Comparison of ENCODE assay signal across 8 cellular contexts in the genomic region with DNA sequence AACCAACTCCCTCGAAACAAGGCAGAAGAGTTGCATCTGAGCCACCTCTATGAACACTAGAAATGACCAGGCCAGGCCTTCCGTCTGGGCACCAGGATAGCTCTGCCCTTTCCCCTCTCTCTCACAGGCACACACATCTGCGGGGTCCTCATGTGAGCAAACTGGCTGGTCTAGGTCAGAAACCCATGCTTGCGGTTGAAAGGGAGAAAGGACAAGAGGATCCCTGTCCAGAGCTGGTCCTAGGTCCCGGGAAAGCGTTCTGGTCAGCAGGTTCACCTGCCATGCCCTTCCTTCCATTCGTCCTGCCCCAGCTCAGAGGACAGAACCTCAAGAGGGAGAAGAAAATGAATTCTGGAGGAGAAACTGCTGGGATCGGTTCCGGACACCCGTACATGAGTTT. TPM values are rescaled to one million over a fixed set of nuclear protein-coding genes. Genes with fewer than 3 reads are reported as not detected.
DNase-seq lines count a peak whose midpoint lies in the region; ATAC-seq and TF ChIP-seq lines count a peak whose summit lies in the region.

No MANE protein-coding gene starts in this region.

- no peaks in the 10 kb centered on the region for H3K9me3 ChIP-seq in colonic mucosa

- H3K9me3 Mint-ChIP-seq in stimulated activated naive CD8-positive, alpha-beta T cell treated with anti-CD3 and anti-CD28 coated beads, Interleukin-15, Interleukin-2, amounts not matched to agents 100 ng/mL and 50 ng/mL, for 24 hours = no peaks in the 10 kb centered on the region
- H3K9me3 Mint-ChIP-seq in naive B cell = no peaks in the 10 kb centered on the region

- peak overlapping the region; percentile 95 for H3K4me3 ChIP-seq in colonic mucosa

- no peak for DNase-seq in stimulated activated naive CD8-positive, alpha-beta T cell treated with anti-CD3 and anti-CD28 coated beads, Interleukin-15, Interleukin-2, amounts not matched to agents 100 U/mL and 50 U/mL, for 24 hours
- DNase-seq in colonic mucosa (no peak), naive B cell (no peak), GDM1 (lab: John Stamatoyannopoulos, UW) (no peak)

- H3K27ac Mint-ChIP-seq in stimulated activated naive CD8-positive, alpha-beta T cell treated with anti-CD3 and anti-CD28 coated beads, Interleukin-15, Interleukin-2, amounts not matched to agents 100 ng/mL and 50 ng/mL, for 24 hours = peak overlapping the region; percentile 71
- H3K27ac Mint-ChIP-seq in naive B cell = peak overlapping the region in 3 of 6 donors; percentile 86 to 98 (median 94)

- H3K27me3 ChIP-seq in colonic mucosa = no peaks in the 10 kb centered on the region

- H3K36me3 Mint-ChIP-seq in stimulated activated naive CD8-positive, alpha-beta T cell treated with anti-CD3 and anti-CD28 coated beads, Interleukin-15, Interleukin-2, amounts not matched to agents 100 ng/mL and 50 ng/mL, for 24 hours (ENCODE audit: low read depth) = no peaks in the 10 kb centered on the region
- no peaks in the 10 kb centered on the region for H3K36me3 Mint-ChIP-seq in naive B cell

- intact Hi-C loops in colonic mucosa (cut with DNase I) = no loop called here

- peak overlapping the region; percentile 40 to 89 for H3K9ac ChIP-seq in colonic mucosa (ENCODE audit: low read depth in 2 of 2, low read length in 2 of 2)

- H3K4me1 Mint-ChIP-seq in stimulated activated naive CD8-positive, alpha-beta T cell treated with anti-CD3 and anti-CD28 coated beads, Interleukin-15, Interleukin-2, amounts not matched to agents 100 ng/mL and 50 ng/mL, for 24 hours (ENCODE audit: low read depth) = peaks cover 64% of the 10 kb centered on the region
- H3K4me1 Mint-ChIP-seq in naive B cell = peaks cover 43 to 75% (median 54%) of the 10 kb centered on the region in 3 donors

- TF ChIP-seq CTCF in colonic mucosa (IDR thresholded peaks at IDR 0.05) = no peak

- peaks cover 46% of the 10 kb centered on the region for H3K4me1 ChIP-seq in colonic mucosa

- H3K4me3 Mint-ChIP-seq in stimulated activated naive CD8-positive, alpha-beta T cell treated with anti-CD3 and anti-CD28 coated beads, Interleukin-15, Interleukin-2, amounts not matched to agents 100 ng/mL and 50 ng/mL, for 24 hours = peak overlapping the region; percentile 94
- peak overlapping the region; percentile 54 to 99 (median 80) for H3K4me3 Mint-ChIP-seq in naive B cell

- no peaks in the 10 kb centered on the region for H3K27me3 Mint-ChIP-seq in stimulated activated naive CD8-positive, alpha-beta T cell treated with anti-CD3 and anti-CD28 coated beads, Interleukin-15, Interleukin-2, amounts not matched to agents 100 ng/mL and 50 ng/mL, for 24 hours
- H3K27me3 Mint-ChIP-seq in naive B cell = no peaks in the 10 kb centered on the region

- no peaks in the 10 kb centered on the region for H3K36me3 ChIP-seq in colonic mucosa

- ATAC-seq in stimulated activated naive CD8-positive, alpha-beta T cell treated with anti-CD3 and anti-CD28 coated beads, Interleukin-15, Interleukin-2, amounts not matched to agents 100 U/mL and 50 U/mL, for 24 hours = no peak
- ATAC-seq in naive B cell (ENCODE audit: low read depth in 2 of 2) = no peak
- ATAC-seq in GM18867 (IDR thresholded peaks at IDR 0.05; ENCODE audit: unreplicated experiment) = no peak
- no peak for ATAC-seq in HG02885 (IDR thresholded peaks at IDR 0.05; ENCODE audit: poor library complexity, unreplicated experiment)
- ATAC-seq in HG02973 (IDR thresholded peaks at IDR 0.05; ENCODE audit: unreplicated experiment) = no peak

- H3K27ac ChIP-seq in colonic mucosa = peak overlapping the region; percentile 100

RNA-seq across cellular contexts. Expression of gene MNT, which starts 2.7 kb away (rescaled TPM):
- 10 to 100 TPM; 20.7 to 29.3 TPM for total RNA-seq in colonic mucosa
- polyA plus RNA-seq in naive B cell (ENCODE audit: low read depth in 6 of 6) = 1 to 10 TPM in 2 of 6 donors, under 1 TPM in 4; 0.60 to 1.3 (median 0.90) TPM
